In genomic region chr9:131302244-131303075, GRCh38 we compare ENCODE assay signal across 2 cellular contexts.
TF ChIP-seq lines count a peak whose summit lies in the region.

No MANE protein-coding gene starts in this region.

TF ChIP-seq in GM23338, 12 proteins besides CTCF, POLR2A, EP300 and RAD21 (continued from another document):
- TF ChIP-seq, protein P1, sequence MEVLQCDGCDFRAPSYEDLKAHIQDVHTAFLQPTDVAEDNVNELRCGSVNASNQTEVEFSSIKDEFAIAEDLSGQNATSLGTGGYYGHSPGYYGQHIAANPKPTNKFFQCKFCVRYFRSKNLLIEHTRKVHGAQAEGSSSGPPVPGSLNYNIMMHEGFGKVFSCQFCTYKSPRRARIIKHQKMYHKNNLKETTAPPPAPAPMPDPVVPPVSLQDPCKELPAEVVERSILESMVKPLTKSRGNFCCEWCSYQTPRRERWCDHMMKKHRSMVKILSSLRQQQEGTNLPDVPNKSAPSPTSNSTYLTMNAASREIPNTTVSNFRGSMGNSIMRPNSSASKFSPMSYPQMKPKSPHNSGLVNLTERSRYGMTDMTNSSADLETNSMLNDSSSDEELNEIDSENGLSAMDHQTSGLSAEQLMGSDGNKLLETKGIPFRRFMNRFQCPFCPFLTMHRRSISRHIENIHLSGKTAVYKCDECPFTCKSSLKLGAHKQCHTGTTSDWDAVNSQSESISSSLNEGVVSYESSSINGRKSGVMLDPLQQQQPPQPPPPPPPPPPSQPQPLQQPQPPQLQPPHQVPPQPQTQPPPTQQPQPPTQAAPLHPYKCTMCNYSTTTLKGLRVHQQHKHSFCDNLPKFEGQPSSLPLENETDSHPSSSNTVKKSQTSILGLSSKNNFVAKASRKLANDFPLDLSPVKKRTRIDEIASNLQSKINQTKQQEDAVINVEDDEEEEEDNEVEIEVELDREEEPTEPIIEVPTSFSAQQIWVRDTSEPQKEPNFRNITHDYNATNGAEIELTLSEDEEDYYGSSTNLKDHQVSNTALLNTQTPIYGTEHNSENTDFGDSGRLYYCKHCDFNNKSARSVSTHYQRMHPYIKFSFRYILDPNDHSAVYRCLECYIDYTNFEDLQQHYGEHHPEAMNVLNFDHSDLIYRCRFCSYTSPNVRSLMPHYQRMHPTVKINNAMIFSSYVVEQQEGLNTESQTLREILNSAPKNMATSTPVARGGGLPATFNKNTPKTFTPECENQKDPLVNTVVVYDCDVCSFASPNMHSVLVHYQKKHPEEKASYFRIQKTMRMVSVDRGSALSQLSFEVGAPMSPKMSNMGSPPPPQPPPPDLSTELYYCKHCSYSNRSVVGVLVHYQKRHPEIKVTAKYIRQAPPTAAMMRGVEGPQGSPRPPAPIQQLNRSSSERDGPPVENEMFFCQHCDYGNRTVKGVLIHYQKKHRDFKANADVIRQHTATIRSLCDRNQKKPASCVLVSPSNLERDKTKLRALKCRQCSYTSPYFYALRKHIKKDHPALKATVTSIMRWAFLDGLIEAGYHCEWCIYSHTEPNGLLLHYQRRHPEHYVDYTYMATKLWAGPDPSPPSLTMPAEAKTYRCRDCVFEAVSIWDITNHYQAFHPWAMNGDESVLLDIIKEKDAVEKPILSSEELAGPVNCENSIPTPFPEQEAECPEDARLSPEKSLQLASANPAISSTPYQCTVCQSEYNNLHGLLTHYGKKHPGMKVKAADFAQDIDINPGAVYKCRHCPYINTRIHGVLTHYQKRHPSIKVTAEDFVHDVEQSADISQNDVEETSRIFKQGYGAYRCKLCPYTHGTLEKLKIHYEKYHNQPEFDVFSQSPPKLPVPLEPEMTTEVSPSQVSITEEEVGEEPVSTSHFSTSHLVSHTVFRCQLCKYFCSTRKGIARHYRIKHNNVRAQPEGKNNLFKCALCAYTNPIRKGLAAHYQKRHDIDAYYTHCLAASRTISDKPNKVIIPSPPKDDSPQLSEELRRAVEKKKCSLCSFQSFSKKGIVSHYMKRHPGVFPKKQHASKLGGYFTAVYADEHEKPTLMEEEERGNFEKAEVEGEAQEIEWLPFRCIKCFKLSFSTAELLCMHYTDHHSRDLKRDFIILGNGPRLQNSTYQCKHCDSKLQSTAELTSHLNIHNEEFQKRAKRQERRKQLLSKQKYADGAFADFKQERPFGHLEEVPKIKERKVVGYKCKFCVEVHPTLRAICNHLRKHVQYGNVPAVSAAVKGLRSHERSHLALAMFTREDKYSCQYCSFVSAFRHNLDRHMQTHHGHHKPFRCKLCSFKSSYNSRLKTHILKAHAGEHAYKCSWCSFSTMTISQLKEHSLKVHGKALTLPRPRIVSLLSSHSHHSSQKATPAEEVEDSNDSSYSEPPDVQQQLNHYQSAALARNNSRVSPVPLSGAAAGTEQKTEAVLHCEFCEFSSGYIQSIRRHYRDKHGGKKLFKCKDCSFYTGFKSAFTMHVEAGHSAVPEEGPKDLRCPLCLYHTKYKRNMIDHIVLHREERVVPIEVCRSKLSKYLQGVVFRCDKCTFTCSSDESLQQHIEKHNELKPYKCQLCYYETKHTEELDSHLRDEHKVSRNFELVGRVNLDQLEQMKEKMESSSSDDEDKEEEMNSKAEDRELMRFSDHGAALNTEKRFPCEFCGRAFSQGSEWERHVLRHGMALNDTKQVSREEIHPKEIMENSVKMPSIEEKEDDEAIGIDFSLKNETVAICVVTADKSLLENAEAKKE (CRISPR knock-in tag; IDR thresholded peaks at IDR 0.05): no peak
- no peak for TF ChIP-seq EZH2phosphoT487 (IDR thresholded peaks at IDR 0.05; ENCODE audit: unreplicated experiment)
- no peak for TF ChIP-seq NANOG (IDR thresholded peaks at IDR 0.05; ENCODE audit: borderline replicate concordance)
- TF ChIP-seq JUNB (IDR thresholded peaks at IDR 0.05; ENCODE audit: unreplicated experiment): no peak
- TF ChIP-seq, protein P2, sequence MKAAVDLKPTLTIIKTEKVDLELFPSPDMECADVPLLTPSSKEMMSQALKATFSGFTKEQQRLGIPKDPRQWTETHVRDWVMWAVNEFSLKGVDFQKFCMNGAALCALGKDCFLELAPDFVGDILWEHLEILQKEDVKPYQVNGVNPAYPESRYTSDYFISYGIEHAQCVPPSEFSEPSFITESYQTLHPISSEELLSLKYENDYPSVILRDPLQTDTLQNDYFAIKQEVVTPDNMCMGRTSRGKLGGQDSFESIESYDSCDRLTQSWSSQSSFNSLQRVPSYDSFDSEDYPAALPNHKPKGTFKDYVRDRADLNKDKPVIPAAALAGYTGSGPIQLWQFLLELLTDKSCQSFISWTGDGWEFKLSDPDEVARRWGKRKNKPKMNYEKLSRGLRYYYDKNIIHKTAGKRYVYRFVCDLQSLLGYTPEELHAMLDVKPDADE (IDR thresholded peaks at IDR 0.05): no peak
- no peak for TF ChIP-seq ZNF331 (CRISPR knock-in tag; IDR thresholded peaks at IDR 0.05; ENCODE audit: low read depth)
- TF ChIP-seq STAT1 (IDR thresholded peaks at IDR 0.05; ENCODE audit: unreplicated experiment): no peak
- no peak for TF ChIP-seq ZNF114 (CRISPR knock-in tag; IDR thresholded peaks at IDR 0.05)
- no peak for TF ChIP-seq CREB1 (CRISPR knock-in tag; IDR thresholded peaks at IDR 0.05; ENCODE audit: low read depth)

TF ChIP-seq in WTC11, 78 proteins besides CTCF, POLR2A, EP300 and RAD21 (continued from another document):
- TF ChIP-seq ARID4B (CRISPR knock-in tag; IDR thresholded peaks at IDR 0.05; ENCODE audit: borderline replicate concordance): no peak
- TF ChIP-seq E2F1 (CRISPR knock-in tag; IDR thresholded peaks at IDR 0.05): no peak
- TF ChIP-seq, protein P3, sequence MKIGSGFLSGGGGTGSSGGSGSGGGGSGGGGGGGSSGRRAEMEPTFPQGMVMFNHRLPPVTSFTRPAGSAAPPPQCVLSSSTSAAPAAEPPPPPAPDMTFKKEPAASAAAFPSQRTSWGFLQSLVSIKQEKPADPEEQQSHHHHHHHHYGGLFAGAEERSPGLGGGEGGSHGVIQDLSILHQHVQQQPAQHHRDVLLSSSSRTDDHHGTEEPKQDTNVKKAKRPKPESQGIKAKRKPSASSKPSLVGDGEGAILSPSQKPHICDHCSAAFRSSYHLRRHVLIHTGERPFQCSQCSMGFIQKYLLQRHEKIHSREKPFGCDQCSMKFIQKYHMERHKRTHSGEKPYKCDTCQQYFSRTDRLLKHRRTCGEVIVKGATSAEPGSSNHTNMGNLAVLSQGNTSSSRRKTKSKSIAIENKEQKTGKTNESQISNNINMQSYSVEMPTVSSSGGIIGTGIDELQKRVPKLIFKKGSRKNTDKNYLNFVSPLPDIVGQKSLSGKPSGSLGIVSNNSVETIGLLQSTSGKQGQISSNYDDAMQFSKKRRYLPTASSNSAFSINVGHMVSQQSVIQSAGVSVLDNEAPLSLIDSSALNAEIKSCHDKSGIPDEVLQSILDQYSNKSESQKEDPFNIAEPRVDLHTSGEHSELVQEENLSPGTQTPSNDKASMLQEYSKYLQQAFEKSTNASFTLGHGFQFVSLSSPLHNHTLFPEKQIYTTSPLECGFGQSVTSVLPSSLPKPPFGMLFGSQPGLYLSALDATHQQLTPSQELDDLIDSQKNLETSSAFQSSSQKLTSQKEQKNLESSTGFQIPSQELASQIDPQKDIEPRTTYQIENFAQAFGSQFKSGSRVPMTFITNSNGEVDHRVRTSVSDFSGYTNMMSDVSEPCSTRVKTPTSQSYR (CRISPR knock-in tag; IDR thresholded peaks at IDR 0.05): no peak
- no peak for TF ChIP-seq TP53 (CRISPR knock-in tag; IDR thresholded peaks at IDR 0.05)
- TF ChIP-seq GRHL2 (CRISPR knock-in tag; IDR thresholded peaks at IDR 0.05; ENCODE audit: insufficient replicate concordance, severe bottlenecking): no peak
- no peak for TF ChIP-seq ERG (CRISPR knock-in tag; IDR thresholded peaks at IDR 0.05)
- TF ChIP-seq ETV6 (CRISPR knock-in tag; IDR thresholded peaks at IDR 0.05): no peak
- TF ChIP-seq NFYB (CRISPR knock-in tag; conservative IDR thresholded peaks at IDR 0.05; ENCODE audit: low read depth): no peak
- no peak for TF ChIP-seq GABPB1 (CRISPR knock-in tag; IDR thresholded peaks at IDR 0.05)
- TF ChIP-seq, protein P4, sequence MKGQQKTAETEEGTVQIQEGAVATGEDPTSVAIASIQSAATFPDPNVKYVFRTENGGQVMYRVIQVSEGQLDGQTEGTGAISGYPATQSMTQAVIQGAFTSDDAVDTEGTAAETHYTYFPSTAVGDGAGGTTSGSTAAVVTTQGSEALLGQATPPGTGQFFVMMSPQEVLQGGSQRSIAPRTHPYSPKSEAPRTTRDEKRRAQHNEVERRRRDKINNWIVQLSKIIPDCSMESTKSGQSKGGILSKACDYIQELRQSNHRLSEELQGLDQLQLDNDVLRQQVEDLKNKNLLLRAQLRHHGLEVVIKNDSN (CRISPR knock-in tag; IDR thresholded peaks at IDR 0.05): no peak
- TF ChIP-seq, protein P5, sequence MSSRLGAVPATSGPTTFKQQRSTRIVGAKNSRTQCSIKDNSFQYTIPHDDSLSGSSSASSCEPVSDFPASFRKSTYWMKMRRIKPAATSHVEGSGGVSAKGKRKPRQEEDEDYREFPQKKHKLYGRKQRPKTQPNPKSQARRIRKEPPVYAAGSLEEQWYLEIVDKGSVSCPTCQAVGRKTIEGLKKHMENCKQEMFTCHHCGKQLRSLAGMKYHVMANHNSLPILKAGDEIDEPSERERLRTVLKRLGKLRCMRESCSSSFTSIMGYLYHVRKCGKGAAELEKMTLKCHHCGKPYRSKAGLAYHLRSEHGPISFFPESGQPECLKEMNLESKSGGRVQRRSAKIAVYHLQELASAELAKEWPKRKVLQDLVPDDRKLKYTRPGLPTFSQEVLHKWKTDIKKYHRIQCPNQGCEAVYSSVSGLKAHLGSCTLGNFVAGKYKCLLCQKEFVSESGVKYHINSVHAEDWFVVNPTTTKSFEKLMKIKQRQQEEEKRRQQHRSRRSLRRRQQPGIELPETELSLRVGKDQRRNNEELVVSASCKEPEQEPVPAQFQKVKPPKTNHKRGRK (CRISPR knock-in tag; IDR thresholded peaks at IDR 0.05; ENCODE audit: borderline replicate concordance): no peak
- no peak; the same call in 1 of the 2 replicates for TF ChIP-seq ZNF263 (CRISPR knock-in tag; IDR thresholded peaks at IDR 0.05; ENCODE audit: low read depth)
- TF ChIP-seq NFATC4 (CRISPR knock-in tag; IDR thresholded peaks at IDR 0.05): no peak
